ENCODE assay signal across 11 cellular contexts in genomic region chr5:132099073-132099748, GRCh38. TPM values are rescaled to one million over a fixed set of nuclear protein-coding genes. Genes with fewer than 3 reads are reported as not detected.
DNase-seq lines count a peak whose midpoint lies in the region; ATAC-seq, FAIRE-seq and TF ChIP-seq lines count a peak whose summit lies in the region.
"Had no signal": no experiment of that assay in that cellular context is flagged by ENCODE, and none has a peak within 500 bp of the region (broad histone marks: within the 10 kb centered on the region; RNA-seq: fewer than 3 reads in every experiment).

No MANE protein-coding gene starts in this region.

- TF ChIP-seq EP300 in K562 (IDR thresholded peaks at IDR 0.05; ENCODE audit: low read length): no peak

- TF ChIP-seq CTCF in K562 (IDR thresholded peaks at IDR 0.05 in 2 of 3, conservative IDR thresholded peaks at IDR 0.05 in 1 of 3; ENCODE audit: insufficient read depth in 2 of 3, low read depth in 1 of 3, low read length in 3 of 3): no peak

- H4K20me1 ChIP-seq in Karpas-422 (ENCODE audit: insufficient read depth, low read depth, low read length): no peaks in the 10 kb centered on the region
- peaks cover 8% of the 10 kb centered on the region; the same call in 1 of the 2 replicates for H4K20me1 ChIP-seq in K562 (replicated peaks; ENCODE audit: control insufficient read depth, insufficient read depth, low read length)

- H2AFZ ChIP-seq in Karpas-422 (ENCODE audit: low read length) (no peak overlapping the region), K562 (ENCODE audit: low read depth, low read length) (no peak overlapping the region)

- H3K9ac ChIP-seq in Karpas-422 (ENCODE audit: low read length) (no peak overlapping the region), K562 (ENCODE audit: insufficient read depth in 1 of 2, low read depth in 2 of 2, low read length in 2 of 2) (no peak overlapping the region)

- CTCF ChIA-PET in K562 (lab: Yijun Ruan, JAX; ENCODE audit: low intra/inter-chr PET ratio): no interaction called here

- POLR2A ChIA-PET in K562 (lab: Yijun Ruan, JAX): interaction anchor here (0.8 kb wide), 1 partner anchor 13 kb away, joined by 3 read pairs; no protein-coding TSS in a partner anchor

- H3K79me2 ChIP-seq in Karpas-422 (ENCODE audit: low read length) (no peaks in the 10 kb centered on the region), K562 (ENCODE audit: control insufficient read depth, insufficient read depth, low read length) (no peaks in the 10 kb centered on the region; the same call in 2 of the 3 replicates)

- H3K4me1 ChIP-seq in Karpas-422 (ENCODE audit: low read length) (peaks cover 25% of the 10 kb centered on the region), K562 (replicated peaks in 1 of 2; ENCODE audit: control insufficient read depth in 2 of 2, insufficient read depth in 2 of 2, low read length in 2 of 2) (peaks cover 32 to 60% of the 10 kb centered on the region in 2 experiments)

- DNase-seq in GM12891 (ENCODE audit: insufficient read length, low spot score) (no peak), Karpas-422 (peak; percentile 59), K562 (ENCODE audit: extremely low read depth in 1 of 4, low spot score in 3 of 4) (no peak), HK-2 (ENCODE audit: unreplicated experiment) (no peak), iPS-NIHi11 (ENCODE audit: low spot score) (no peak), A172 (ENCODE audit: low spot score) (no peak)
- DNase-seq: transverse colon had no signal

- H3K27ac ChIP-seq in Karpas-422 (ENCODE audit: low read length) (no peak overlapping the region), K562 (ENCODE audit: extremely low read depth, low read depth, low read length) (no peak overlapping the region; the same call in 2 of the 3 replicates)
- H3K27ac ChIP-seq: transverse colon had no signal

- no peaks in the 10 kb centered on the region for H3K9me3 ChIP-seq in Karpas-422 (ENCODE audit: low read length)
- no peaks in the 10 kb centered on the region for H3K9me3 ChIP-seq in K562 (replicated peaks; ENCODE audit: control insufficient read depth, insufficient read depth, low read depth, low read length)
- H3K9me3 ChIP-seq: transverse colon had no signal

- FAIRE-seq in GM12891 (lab: Jason Lieb, UNC): peak; percentile 90
- FAIRE-seq in K562 (lab: Jason Lieb, UNC): peak; percentile 29

- no peaks in the 10 kb centered on the region for H3K27me3 ChIP-seq in Karpas-422 (ENCODE audit: low read length)
- no peaks in the 10 kb centered on the region for H3K27me3 ChIP-seq in K562 (ENCODE audit: control insufficient read depth in 2 of 2, insufficient read depth in 2 of 2, low read length in 2 of 2)
- H3K27me3 ChIP-seq: transverse colon had no signal

- H3K36me3 ChIP-seq in Karpas-422 (ENCODE audit: insufficient read depth, low read length) (no peaks in the 10 kb centered on the region), K562 (ENCODE audit: control insufficient read depth, insufficient read depth, low read length) (no peaks in the 10 kb centered on the region)
- H3K36me3 ChIP-seq: transverse colon had no signal

- peak; percentile 43 for ATAC-seq in GM21619 (IDR thresholded peaks at IDR 0.05; ENCODE audit: unreplicated experiment)
- ATAC-seq in K562: no peak
- ATAC-seq in HG02852 (IDR thresholded peaks at IDR 0.05; ENCODE audit: unreplicated experiment): no peak

- intact Hi-C loops in K562 (cut with micrococcal nuclease): loop anchor here (2.0 kb wide), 1 partner anchor 78 kb away; no protein-coding TSS in a partner anchor

- no peak overlapping the region for H3K4me3 ChIP-seq in Karpas-422 (ENCODE audit: low read length)
- H3K4me3 ChIP-seq in K562: no peak overlapping the region
- H3K4me3 ChIP-seq: transverse colon had no signal

- no peaks in the 10 kb centered on the region for H3K9me2 ChIP-seq in Karpas-422 (replicated peaks; ENCODE audit: insufficient read depth, low read length)

- H3K4me2 ChIP-seq in Karpas-422 (ENCODE audit: low read depth, low read length, poor library complexity, severe bottlenecking) (no peak overlapping the region), K562 (ENCODE audit: insufficient read depth, low read length) (no peak overlapping the region)

- TF ChIP-seq RAD21 in K562 (CRISPR knock-in tag; conservative IDR thresholded peaks at IDR 0.05 in 1 of 2, IDR thresholded peaks at IDR 0.05 in 1 of 2): no peak

- H3K9me1 ChIP-seq in K562 (ENCODE audit: control insufficient read depth, insufficient read depth, low read length): no peaks in the 10 kb centered on the region

- 54% methylated on average over 5 of the region's 5 CpGs for WGBS in K562 (ENCODE audit: insufficient coverage, low coverage, missing lambda C conversion rate)

- no TSS peak for BruUV-seq in K562 (replicated peaks; lab: Mats Ljungman, UMichigan)

- in situ Hi-C loops in K562 (cut with MboI): no loop called here

- TF ChIP-seq POLR2A in GM12891 (IDR thresholded peaks at IDR 0.05; ENCODE audit: low read depth, low read length): no peak
- no peak for TF ChIP-seq POLR2A in K562 (conservative IDR thresholded peaks at IDR 0.05)

TF ChIP-seq in GM12891, 5 proteins besides CTCF, POLR2A, EP300 and RAD21:
- no peak for TF ChIP-seq PAX5 (IDR thresholded peaks at IDR 0.05; ENCODE audit: insufficient read depth, low read length, severe bottlenecking)
- TF ChIP-seq TAF1 (IDR thresholded peaks at IDR 0.05; ENCODE audit: low read depth, low read length): no peak
- TF ChIP-seq POU2F2 (IDR thresholded peaks at IDR 0.05; ENCODE audit: low read depth, low read length): peak; percentile 77

TF ChIP-seq in K562, 482 proteins besides CTCF, POLR2A, EP300 and RAD21 (continues in another document):
- TF ChIP-seq CHD1 (IDR thresholded peaks at IDR 0.05; ENCODE audit: low read length) (no peak), NKRF (IDR thresholded peaks at IDR 0.05; ENCODE audit: borderline replicate concordance) (no peak), BACH1 (tag; IDR thresholded peaks at IDR 0.05) (no peak), ZBTB8A (IDR thresholded peaks at IDR 0.05; ENCODE audit: partially characterized antibody) (no peak), ILF3 (IDR thresholded peaks at IDR 0.05; ENCODE audit: borderline replicate concordance) (no peak)

RNA-seq across cellular contexts. Expression of gene CSF2, which starts 25.6 kb away (rescaled TPM):
- not detected for polyA plus RNA-seq in GM12891 (2012; ENCODE audit: low read depth, missing spikeins)
- not detected in 2 replicates for total RNA-seq in Karpas-422 (2014; rRNA removed; shearing (Covaris generic); ENCODE audit: low replicate concordance)
- not detected in 2 replicates for total RNA-seq in K562 (2011; cell fraction: chromatin; rRNA removed; ENCODE audit: low replicate concordance)
- total RNA-seq in K562 (2011; cell fraction: nucleolus; rRNA removed): not detected in 2 replicates
- total RNA-seq in K562 (2011; cell fraction: nucleoplasm; rRNA removed): not detected in 2 replicates
- total RNA-seq in K562 (2014; rRNA removed) (not detected in 2 replicates), K562 (2014; rRNA removed; fragmentation: Illumina TruSeq; extraction: Trizol) (not detected in 2 replicates), K562 (2015; rRNA removed; fragmentation: Illumina TruSeq; extraction: Trizol) (0.25 TPM in 1 of 2 replicates, not detected in the other), K562 (2021) (0.29 TPM in 1 of 2 replicates, not detected in the other)
- polyA plus RNA-seq in K562 (2011; rRNA removed) (not detected in 2 replicates), K562 (2014; fragmentation: Illumina TruSeq; extraction: Trizol) (not detected in 2 replicates), K562 (2014; fragmentation: Nextera tagmentation; extraction: Ambion mirVana) (not detected), K562 (2014; rRNA removed) (not detected in 2 replicates)
- not detected in 2 replicates for polyA plus RNA-seq in K562 (2011; cell fraction: cytosol; rRNA removed)
- 0.30 TPM in 1 of 2 replicates, not detected in the other for polyA plus RNA-seq in K562 (2011; cell fraction: nucleus; rRNA removed)
- 0.13 TPM in 1 of 2 replicates, not detected in the other for polyA plus RNA-seq in K562 (2012)
- polyA minus RNA-seq in K562 (2011; rRNA and poly(A)+ RNA removed): not detected in 2 replicates
- polyA minus RNA-seq in K562 (2011; cell fraction: cytosol; rRNA and poly(A)+ RNA removed): not detected in 2 replicates
- polyA minus RNA-seq in K562 (2011; cell fraction: nucleus; rRNA and poly(A)+ RNA removed): not detected in 2 replicates
- 0.67 and 1.3 TPM in 2 replicates for total RNA-seq in A172 (2014; rRNA removed; shearing (Covaris generic))
- total RNA-seq: NCI-H460, transverse colon had no signal

RNA-seq across cellular contexts. Expression of gene IL3, which starts 38.8 kb away (rescaled TPM):
- not detected for polyA plus RNA-seq in GM12891 (2012; ENCODE audit: low read depth, missing spikeins)
- total RNA-seq in Karpas-422 (2014; rRNA removed; shearing (Covaris generic); ENCODE audit: low replicate concordance): not detected in 2 replicates
- total RNA-seq in K562 (2011; cell fraction: chromatin; rRNA removed; ENCODE audit: low replicate concordance): not detected in 2 replicates
- not detected in 2 replicates for total RNA-seq in K562 (2011; cell fraction: nucleolus; rRNA removed)
- total RNA-seq in K562 (2011; cell fraction: nucleoplasm; rRNA removed): not detected in 2 replicates
- total RNA-seq in K562 (2014; rRNA removed) (not detected in 2 replicates), K562 (2014; rRNA removed; fragmentation: Illumina TruSeq; extraction: Trizol) (not detected in 2 replicates), K562 (2015; rRNA removed; fragmentation: Illumina TruSeq; extraction: Trizol) (not detected in 2 replicates), K562 (2021) (not detected in 2 replicates)
- polyA plus RNA-seq in K562 (2011; rRNA removed) (not detected in 2 replicates), K562 (2014; fragmentation: Illumina TruSeq; extraction: Trizol) (not detected in 2 replicates), K562 (2014; fragmentation: Nextera tagmentation; extraction: Ambion mirVana) (not detected), K562 (2014; rRNA removed) (not detected in 2 replicates)
- polyA plus RNA-seq in K562 (2011; cell fraction: cytosol; rRNA removed): not detected in 2 replicates
- polyA plus RNA-seq in K562 (2011; cell fraction: nucleus; rRNA removed): not detected in 2 replicates
- 0.08 and 0.12 TPM in 2 replicates for polyA plus RNA-seq in K562 (2012)
- polyA minus RNA-seq in K562 (2011; rRNA and poly(A)+ RNA removed): not detected in 2 replicates
- not detected in 2 replicates for polyA minus RNA-seq in K562 (2011; cell fraction: cytosol; rRNA and poly(A)+ RNA removed)
- polyA minus RNA-seq in K562 (2011; cell fraction: nucleus; rRNA and poly(A)+ RNA removed): not detected in 2 replicates
- total RNA-seq in A172 (2014; rRNA removed; shearing (Covaris generic)): not detected in 2 replicates
- total RNA-seq: lung microvascular endothelial cell, NCI-H460, transverse colon had no signal
